9 cellular contexts compared by ENCODE assay signal in genomic region chr15:67832965-67833503, GRCh38. TPM values are rescaled to one million over a fixed set of nuclear protein-coding genes. Genes with fewer than 3 reads are reported as not detected.
DNase-seq lines count a peak whose midpoint lies in the region; ATAC-seq and TF ChIP-seq lines count a peak whose summit lies in the region.
"Had no signal": no experiment of that assay in that cellular context is flagged by ENCODE, and none has a peak within 500 bp of the region (broad histone marks: within the 10 kb centered on the region; RNA-seq: fewer than 3 reads in every experiment).

No MANE protein-coding gene starts in this region.

- H4K20me1 ChIP-seq in OCI-LY1 (ENCODE audit: insufficient read depth, low read length) (no peaks in the 10 kb centered on the region), Karpas-422 (ENCODE audit: insufficient read depth, low read depth, low read length) (no peaks in the 10 kb centered on the region)

- POLR2A ChIA-PET in Caco-2 (lab: Charles Lee), result no interaction called here

- H3K9me3 ChIP-seq in Caco-2, result no peaks in the 10 kb centered on the region
- H3K9me3 ChIP-seq in OCI-LY1 (ENCODE audit: low read length), result no peaks in the 10 kb centered on the region
- H3K9me3 ChIP-seq in Karpas-422 (ENCODE audit: low read length), result no peaks in the 10 kb centered on the region
- H3K9me3 ChIP-seq: MG63 had no signal

- H3K27ac ChIP-seq in OCI-LY1 (ENCODE audit: low read depth, low read length, poor library complexity, severe bottlenecking) (peak overlapping the region; percentile 87), Karpas-422 (ENCODE audit: low read length) (no peak overlapping the region)

- H3K9me2 ChIP-seq in OCI-LY1 (ENCODE audit: low read depth, low read length), result no peaks in the 10 kb centered on the region
- no peaks in the 10 kb centered on the region for H3K9me2 ChIP-seq in Karpas-422 (replicated peaks; ENCODE audit: insufficient read depth, low read length)

- WGBS in lower leg skin, 2 donors, result 9 to 10% methylated on average over 23 of the region's 23 CpGs

- no peaks in the 10 kb centered on the region for H3K27me3 ChIP-seq in Caco-2 (replicated peaks; ENCODE audit: control insufficient read depth, insufficient read depth, low read length)
- no peaks in the 10 kb centered on the region for H3K27me3 ChIP-seq in OCI-LY1 (ENCODE audit: insufficient read depth, low read length)
- no peaks in the 10 kb centered on the region for H3K27me3 ChIP-seq in Karpas-422 (ENCODE audit: low read length)

- no peak for ATAC-seq in effector memory CD8-positive, alpha-beta T cell (replicated peaks)
- ATAC-seq in GM19455 (IDR thresholded peaks at IDR 0.05; ENCODE audit: unreplicated experiment), result no peak

- no peaks in the 10 kb centered on the region for H3K79me2 ChIP-seq in OCI-LY1 (ENCODE audit: insufficient read depth, low read length)
- H3K79me2 ChIP-seq in Karpas-422 (ENCODE audit: low read length), result no peaks in the 10 kb centered on the region

- TF ChIP-seq CTCF in Caco-2 (IDR thresholded peaks at IDR 0.05; ENCODE audit: insufficient read depth in 1 of 2, low read depth in 1 of 2, low read length in 1 of 2, severe bottlenecking in 1 of 2, unreplicated experiment in 1 of 2) (no peak), OCI-LY1 (IDR thresholded peaks at IDR 0.05; ENCODE audit: low read length) (no peak), osteocyte (IDR thresholded peaks at IDR 0.05) (no peak), lower leg skin (IDR thresholded peaks at IDR 0.05) (no peak)

- H3K27me3 Mint-ChIP-seq in Caco-2 (ENCODE audit: insufficient read depth, unreplicated experiment) (no peaks in the 10 kb centered on the region), osteocyte (ENCODE audit: unreplicated experiment) (peaks cover 66% of the 10 kb centered on the region)
- H3K27me3 Mint-ChIP-seq in effector memory CD8-positive, alpha-beta T cell, result peaks cover 71 to 88% of the 10 kb centered on the region in 2 donors

- no peaks in the 10 kb centered on the region for H3F3A ChIP-seq in OCI-LY1 (ENCODE audit: insufficient read depth, low read length)

- H3K4me1 ChIP-seq in Caco-2, result no peaks in the 10 kb centered on the region
- H3K4me1 ChIP-seq in OCI-LY1 (ENCODE audit: insufficient read depth, low read length, severe bottlenecking), result peaks cover 62% of the 10 kb centered on the region
- peaks cover 39% of the 10 kb centered on the region for H3K4me1 ChIP-seq in Karpas-422 (ENCODE audit: low read length)

- peak overlapping the region; percentile 71 for H3K4me3 Mint-ChIP-seq in Caco-2 (ENCODE audit: unreplicated experiment)
- peak overlapping the region; percentile 87 to 88 for H3K4me3 Mint-ChIP-seq in effector memory CD8-positive, alpha-beta T cell
- H3K4me3 Mint-ChIP-seq in osteocyte (ENCODE audit: unreplicated experiment), result peak overlapping the region; percentile 68

- peak overlapping the region; percentile 86; the same call in 1 of the 2 replicates for H3K4me2 ChIP-seq in OCI-LY1 (ENCODE audit: low read length)
- H3K4me2 ChIP-seq in Karpas-422 (ENCODE audit: low read depth, low read length, poor library complexity, severe bottlenecking), result no peak overlapping the region

- H2AFZ ChIP-seq in OCI-LY1 (ENCODE audit: low read length), result no peak overlapping the region
- H2AFZ ChIP-seq in Karpas-422 (ENCODE audit: low read length), result no peak overlapping the region

- H3K9ac ChIP-seq in OCI-LY1 (ENCODE audit: low read length), result no peak overlapping the region; the same call in 1 of the 2 replicates
- no peak overlapping the region for H3K9ac ChIP-seq in Karpas-422 (ENCODE audit: low read length)

- H3K4me1 Mint-ChIP-seq in Caco-2 (ENCODE audit: low read depth, unreplicated experiment) (no peaks in the 10 kb centered on the region), osteocyte (ENCODE audit: unreplicated experiment) (peaks cover 36% of the 10 kb centered on the region)
- H3K4me1 Mint-ChIP-seq in effector memory CD8-positive, alpha-beta T cell (ENCODE audit: low read depth in 2 of 2), result peaks cover 34% of the 10 kb centered on the region in 2 donors

- H3K4me3 ChIP-seq in Caco-2 (ENCODE audit: low read depth, low read length), result no peak overlapping the region
- H3K4me3 ChIP-seq in OCI-LY1 (ENCODE audit: low read depth, low read length, poor library complexity, severe bottlenecking), result peak overlapping the region; percentile 7
- H3K4me3 ChIP-seq in lower leg skin (ENCODE audit: low read depth, poor library complexity, severe bottlenecking), result no peak overlapping the region
- H3K4me3 ChIP-seq in Karpas-422 (ENCODE audit: low read length), result no peak overlapping the region
- H3K4me3 ChIP-seq: MG63 had no signal

- H3K36me3 Mint-ChIP-seq in Caco-2 (ENCODE audit: insufficient read depth, unreplicated experiment) (no peaks in the 10 kb centered on the region), osteocyte (ENCODE audit: unreplicated experiment) (no peaks in the 10 kb centered on the region)
- H3K36me3 Mint-ChIP-seq in effector memory CD8-positive, alpha-beta T cell (ENCODE audit: insufficient read depth), result peaks cover 8% of the 10 kb centered on the region

- no peaks in the 10 kb centered on the region for H3K9me3 Mint-ChIP-seq in Caco-2 (ENCODE audit: unreplicated experiment)
- no peaks in the 10 kb centered on the region for H3K9me3 Mint-ChIP-seq in effector memory CD8-positive, alpha-beta T cell
- no peaks in the 10 kb centered on the region for H3K9me3 Mint-ChIP-seq in osteocyte (ENCODE audit: unreplicated experiment)

- CTCF ChIA-PET in Caco-2 (lab: Charles Lee), result no interaction called here

- TF ChIP-seq POLR2A in lower leg skin (IDR thresholded peaks at IDR 0.05), result no peak

- DNase-seq in Caco-2, result no peak
- DNase-seq in effector memory CD8-positive, alpha-beta T cell, result no peak
- no peak for DNase-seq in osteocyte (ENCODE audit: extremely low spot score, unreplicated experiment)
- DNase-seq in lower leg skin (ENCODE audit: low spot score in 2 of 2), result no peak
- DNase-seq in Karpas-422, result no peak
- DNase-seq in D341Med (ENCODE audit: low spot score), result no peak
- DNase-seq: MG63 had no signal

- no TSS peak for BruUV-seq in Caco-2 (replicated peaks; lab: Mats Ljungman, UMichigan)

- intact Hi-C loops in Caco-2 (cut with micrococcal nuclease; ENCODE audit: unreplicated experiment), result loop anchor here (10.0 kb wide), 1 partner anchor 448 kb away; no protein-coding TSS in a partner anchor
- intact Hi-C loops in lower leg skin (cut with DNase I; ENCODE audit: low total_unique reads), result loop anchor here (5.0 kb wide), 1 partner anchor 376 kb away; no protein-coding TSS in a partner anchor

- H3K27ac Mint-ChIP-seq in Caco-2 (ENCODE audit: unreplicated experiment) (no peak overlapping the region), osteocyte (ENCODE audit: unreplicated experiment) (no peak overlapping the region)
- H3K27ac Mint-ChIP-seq in effector memory CD8-positive, alpha-beta T cell, result no peak overlapping the region

- no peaks in the 10 kb centered on the region for H3K36me3 ChIP-seq in Caco-2 (ENCODE audit: control insufficient read depth, insufficient read depth, low read length)
- peaks cover 31% of the 10 kb centered on the region for H3K36me3 ChIP-seq in OCI-LY1 (ENCODE audit: insufficient read depth, low read length)
- H3K36me3 ChIP-seq in Karpas-422 (ENCODE audit: insufficient read depth, low read length), result no peaks in the 10 kb centered on the region
- H3K36me3 ChIP-seq: MG63 had no signal

RNA-seq across cellular contexts. Expression of gene RNU6-1, which starts 6.8 kb away (rescaled TPM):
- total RNA-seq in Caco-2 (2022) (not detected in 2 replicates), osteocyte (not detected in 2 replicates), lower leg skin (not detected)
- total RNA-seq in Karpas-422 (2014; rRNA removed; shearing (Covaris generic); ENCODE audit: low replicate concordance), result not detected in 2 replicates

RNA-seq across cellular contexts. Expression of gene SKOR1, which starts 7.7 kb away (rescaled TPM):
- not detected in 2 replicates for total RNA-seq in Caco-2 (2022)
- 0.42 and 0.48 TPM in 2 replicates for total RNA-seq in osteocyte
- total RNA-seq in lower leg skin, result 1 to 10 TPM in 3 of 4 donors, not detected in 1; 1.2 to 2.2 (median 1.5) TPM
- 0.43 and 0.45 TPM in 2 replicates for total RNA-seq in Karpas-422 (2014; rRNA removed; shearing (Covaris generic); ENCODE audit: low replicate concordance)
